Comparison of ENCODE assay signal across 8 cellular contexts in the genomic region with DNA sequence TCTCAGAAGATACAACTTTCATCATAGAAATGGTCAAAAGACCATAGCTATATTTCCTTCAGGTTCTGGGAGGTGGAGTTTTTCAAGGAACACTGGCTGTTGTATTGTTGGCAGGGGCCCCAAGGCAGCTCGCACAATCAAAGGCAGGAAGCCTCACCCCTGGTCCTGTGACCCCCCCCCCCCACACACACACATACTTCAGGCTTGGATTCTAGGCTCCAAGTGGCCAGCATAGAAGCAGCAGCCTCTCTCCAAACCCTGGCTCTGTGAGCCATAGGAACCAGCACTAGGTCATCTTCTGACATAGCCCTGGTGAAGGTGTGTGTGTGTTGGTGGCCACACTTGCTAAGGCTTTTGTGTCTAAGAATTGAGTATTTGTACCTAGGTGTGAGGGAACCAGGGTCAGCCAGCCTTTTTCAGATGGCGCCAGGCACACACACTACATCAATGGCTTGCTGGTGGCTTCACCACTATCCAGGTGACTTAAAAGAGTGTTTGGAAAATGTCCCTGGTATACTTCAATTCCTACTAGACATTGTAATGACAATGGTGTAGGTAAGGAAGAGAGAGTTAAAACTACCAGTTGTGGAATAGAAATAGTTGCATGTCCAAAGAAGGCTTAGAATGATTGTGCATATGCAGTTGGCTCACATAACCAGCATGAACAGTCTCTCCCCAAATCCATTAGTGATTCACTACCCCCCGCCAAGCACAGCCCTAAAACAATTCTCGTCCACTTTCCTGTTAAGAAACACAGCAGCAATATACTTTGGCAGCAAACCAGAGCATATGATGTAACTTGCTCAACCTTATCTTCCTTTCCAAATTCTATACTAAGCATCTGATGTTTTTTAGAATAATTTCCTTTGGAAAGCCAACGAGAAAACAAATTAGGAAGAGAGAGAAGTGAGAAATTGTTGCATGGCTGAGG.
A peak's percentile ranks its signal among the peaks of the same experiment; 100 is the strongest.
DNase-seq lines count a peak whose midpoint lies in the region; ATAC-seq, FAIRE-seq and TF ChIP-seq lines count a peak whose summit lies in the region.

No MANE protein-coding gene starts in this region.

- no peak for TF ChIP-seq CTCF in ascending aorta (IDR thresholded peaks at IDR 0.05)

- H3K4me1 ChIP-seq in ascending aorta (peaks cover 0 to 3% of the 10 kb centered on the region in 2 donors), subcutaneous abdominal adipose tissue (ENCODE audit: control insufficient read depth in 5 of 5, insufficient read depth in 5 of 5, low read length in 5 of 5) (peaks cover 3 to 35% (median 14%) of the 10 kb centered on the region in 5 donors)

- H3K9ac ChIP-seq in subcutaneous abdominal adipose tissue (ENCODE audit: low read length in 5 of 5) = no peak overlapping the region

- peak overlapping the region; percentile 7 to 31 for H3K27ac ChIP-seq in ascending aorta
- peak overlapping the region; percentile 54 for H3K27ac ChIP-seq in subcutaneous abdominal adipose tissue (ENCODE audit: low read depth, low read length)

- H3K27me3 ChIP-seq in ascending aorta (no peaks in the 10 kb centered on the region), subcutaneous abdominal adipose tissue (ENCODE audit: control insufficient read depth in 5 of 5, insufficient read depth in 4 of 5, low read length in 5 of 5) (no peaks in the 10 kb centered on the region)

- DNase-seq in HTR-8/SVneo (ENCODE audit: insufficient read length, low spot score) = peak; percentile 23
- no peak for DNase-seq in ascending aorta (ENCODE audit: low spot score in 2 of 2)
- peak; percentile 50 for DNase-seq in hepatic stellate cell (ENCODE audit: low spot score)
- no peak for DNase-seq in nucleus accumbens (lab: John Stamatoyannopoulos, UW)
- DNase-seq in stimulated activated naive CD4-positive, alpha-beta T cell (lab: John Stamatoyannopoulos, UW) = no peak
- no peak for DNase-seq in foreskin melanocyte

- ATAC-seq in HG02870 (IDR thresholded peaks at IDR 0.05; ENCODE audit: unreplicated experiment) = no peak

- H3K4me3 ChIP-seq in ascending aorta = no peak overlapping the region
- H3K4me3 ChIP-seq in subcutaneous abdominal adipose tissue (ENCODE audit: low read depth in 1 of 5, low read length in 5 of 5) = no peak overlapping the region

- H3K9me3 ChIP-seq in ascending aorta (no peaks in the 10 kb centered on the region), subcutaneous abdominal adipose tissue (ENCODE audit: control insufficient read depth in 5 of 5, low read length in 5 of 5) (no peaks in the 10 kb centered on the region)

- no peak for FAIRE-seq in HTR-8/SVneo (lab: Jason Lieb, UNC)

- intact Hi-C loops in ascending aorta (cut with DNase I) = no loop called here

- H3K36me3 ChIP-seq in ascending aorta (peaks cover 31 to 45% of the 10 kb centered on the region in 2 donors), subcutaneous abdominal adipose tissue (ENCODE audit: control insufficient read depth in 5 of 5, insufficient read depth in 5 of 5, low read length in 5 of 5) (peaks cover 22 to 59% (median 45%) of the 10 kb centered on the region in 5 donors)

Comparison
In these comparisons a context has a peak if more than half of its experiments do, and no peak if none do; other contexts are left out.
1. DNase-seq: peak in HTR-8/SVneo (single experiment) and hepatic stellate cell (single experiment); none in ascending aorta (0 of 2), nucleus accumbens (0 of 56), stimulated activated naive CD4-positive, alpha-beta T cell (0 of 6) and foreskin melanocyte (single experiment).